In genomic region chr1:109241841-109242301, GRCh38 we compare ENCODE assay signal across 10 cellular contexts. TPM values are rescaled to one million over a fixed set of nuclear protein-coding genes. Genes with fewer than 3 reads are reported as not detected.
DNase-seq lines count a peak whose midpoint lies in the region; ATAC-seq and TF ChIP-seq lines count a peak whose summit lies in the region.
"Had no signal": no experiment of that assay in that cellular context is flagged by ENCODE, and none has a peak within 500 bp of the region (broad histone marks: within the 10 kb centered on the region; RNA-seq: fewer than 3 reads in every experiment).

No MANE protein-coding gene starts in this region.

- no peak for TF ChIP-seq CTCF in HFFc6 (IDR thresholded peaks at IDR 0.05)
- no peak for TF ChIP-seq CTCF in brain (conservative IDR thresholded peaks at IDR 0.05)

- H3K36me3 Mint-ChIP-seq in HFFc6 (ENCODE audit: low read depth): peaks cover 5% of the 10 kb centered on the region; the same call in 1 of the 2 replicates
- peaks cover 9% of the 10 kb centered on the region for H3K36me3 Mint-ChIP-seq in brain
- peaks cover 0 to 23% (median 0%) of the 10 kb centered on the region in 3 donors for H3K36me3 Mint-ChIP-seq in naive thymus-derived CD8-positive, alpha-beta T cell
- H3K36me3 Mint-ChIP-seq in activated T-cell treated with anti-CD3 and anti-CD28 coated beads, Interleukin-2, amount 50 U/mL, for 72 hours (ENCODE audit: insufficient read depth in 2 of 2): peaks cover 1 to 3% of the 10 kb centered on the region in 2 donors

- H3K27ac Mint-ChIP-seq in HFFc6: no peak overlapping the region
- H3K27ac Mint-ChIP-seq in brain: peak overlapping the region; percentile 64 to 96 (median 90)
- H3K27ac Mint-ChIP-seq in naive thymus-derived CD8-positive, alpha-beta T cell: peak overlapping the region in 9 of 10 donors; percentile 10 to 95 (median 60)
- no peak overlapping the region for H3K27ac Mint-ChIP-seq in activated T-cell treated with anti-CD3 and anti-CD28 coated beads, Interleukin-2, amount 50 U/mL, for 72 hours
- H3K27ac Mint-ChIP-seq: activated naive CD4-positive, alpha-beta T cell treated with anti-CD3 and anti-CD28 coated beads, Interleukin-2, amount 10 ng/mL, durations not matched to agents 7 days and 5 days had no signal

- H3K4me1 Mint-ChIP-seq in HFFc6 (ENCODE audit: low read depth) (peaks cover 30% of the 10 kb centered on the region), brain (peaks cover 56% of the 10 kb centered on the region)
- H3K4me1 Mint-ChIP-seq in naive thymus-derived CD8-positive, alpha-beta T cell: peaks cover 19 to 23% (median 22%) of the 10 kb centered on the region in 4 donors
- peaks cover 19% of the 10 kb centered on the region for H3K4me1 Mint-ChIP-seq in activated T-cell treated with anti-CD3 and anti-CD28 coated beads, Interleukin-2, amount 50 U/mL, for 72 hours (ENCODE audit: low read depth)

- H3K9me3 Mint-ChIP-seq in HFFc6 (no peaks in the 10 kb centered on the region), brain (no peaks in the 10 kb centered on the region)
- no peaks in the 10 kb centered on the region for H3K9me3 Mint-ChIP-seq in naive thymus-derived CD8-positive, alpha-beta T cell
- H3K9me3 Mint-ChIP-seq in activated T-cell treated with anti-CD3 and anti-CD28 coated beads, Interleukin-2, amount 50 U/mL, for 72 hours: no peaks in the 10 kb centered on the region
- H3K9me3 Mint-ChIP-seq: activated naive CD4-positive, alpha-beta T cell treated with anti-CD3 and anti-CD28 coated beads, Interleukin-2, amount 10 ng/mL, durations not matched to agents 7 days and 5 days had no signal

- H3K4me3 Mint-ChIP-seq in HFFc6 (peak overlapping the region; percentile 0; the same call in 1 of the 2 replicates), brain (peak overlapping the region in 3 of 5 experiments; percentile 2 to 66 (median 34))
- peak overlapping the region in 8 of 10 donors; percentile 2 to 60 (median 26) for H3K4me3 Mint-ChIP-seq in naive thymus-derived CD8-positive, alpha-beta T cell
- peak overlapping the region in 1 of 2 donors; percentile 35 for H3K4me3 Mint-ChIP-seq in activated T-cell treated with anti-CD3 and anti-CD28 coated beads, Interleukin-2, amount 50 U/mL, for 72 hours
- H3K4me3 Mint-ChIP-seq: activated naive CD4-positive, alpha-beta T cell treated with anti-CD3 and anti-CD28 coated beads, Interleukin-2, amount 10 ng/mL, durations not matched to agents 7 days and 5 days had no signal

- ATAC-seq in naive thymus-derived CD8-positive, alpha-beta T cell: no peak
- no peak for ATAC-seq in activated T-cell treated with anti-CD3 and anti-CD28 coated beads, Interleukin-2, amount 50 U/mL, for 72 hours (replicated peaks in 1 of 2)
- ATAC-seq in HG03135 (IDR thresholded peaks at IDR 0.05; ENCODE audit: unreplicated experiment): no peak

- DNase-seq in DMS 273 (lab: John Stamatoyannopoulos, UW; ENCODE audit: unreplicated experiment) (peak; percentile 90), HFFc6 (no peak), NCI-H1105 (lab: John Stamatoyannopoulos, UW) (no peak), NAMALWA (ENCODE audit: low spot score) (no peak)
- no peak for DNase-seq in naive thymus-derived CD8-positive, alpha-beta T cell
- DNase-seq in activated T-cell treated with anti-CD3 and anti-CD28 coated beads, Interleukin-2, amount 50 U/mL, for 72 hours: no peak
- DNase-seq: activated naive CD4-positive, alpha-beta T cell treated with anti-CD3 and anti-CD28 coated beads, Interleukin-2, amount 10 ng/mL, durations not matched to agents 7 days and 5 days; DMS79 had no signal

- POLR2A ChIA-PET in naive thymus-derived CD8-positive, alpha-beta T cell (lab: Charles Lee): interaction anchor here (0.6 to 0.7 kb wide), 2 partner anchors 115 to 1908 kb away, joined by 3 read pairs; no protein-coding TSS in a partner anchor

- H3K27me3 Mint-ChIP-seq in HFFc6 (ENCODE audit: insufficient read depth) (peaks cover 2% of the 10 kb centered on the region), brain (peaks cover 10% of the 10 kb centered on the region)
- peaks cover 0 to 12% (median 6%) of the 10 kb centered on the region in 5 donors for H3K27me3 Mint-ChIP-seq in naive thymus-derived CD8-positive, alpha-beta T cell
- peaks cover 35% of the 10 kb centered on the region for H3K27me3 Mint-ChIP-seq in activated T-cell treated with anti-CD3 and anti-CD28 coated beads, Interleukin-2, amount 50 U/mL, for 72 hours (ENCODE audit: low read depth)

RNA-seq across cellular contexts. Expression of gene CELSR2, which starts 7.5 kb away (rescaled TPM):
- total RNA-seq in HFFc6 (2021; fragmentation: NEBNext Ultra II Directional; extraction: Animal tissue kit (Norgen Biotek cat#: 25700)): 1 to 10 TPM; 1.2 to 1.7 (median 1.4) TPM
- polyA plus RNA-seq in brain (ENCODE audit: insufficient read depth, low read depth, low replicate concordance): 109 TPM
- total RNA-seq in naive thymus-derived CD8-positive, alpha-beta T cell: 1 to 10 TPM; 5.4 to 6.8 TPM
- under 1 TPM; 0.20 to 0.94 (median 0.30) TPM for polyA plus RNA-seq in naive thymus-derived CD8-positive, alpha-beta T cell
- 1 to 10 TPM; 2.5 to 3.1 TPM for total RNA-seq in activated T-cell treated with anti-CD3 and anti-CD28 coated beads, Interleukin-2, amount 50 U/mL, for 72 hours

RNA-seq across cellular contexts. Expression of gene SARS1, which starts 28.2 kb away (rescaled TPM):
- 100 to 1,000 TPM; 165 to 194 (median 176) TPM for total RNA-seq in HFFc6 (2021; fragmentation: NEBNext Ultra II Directional; extraction: Animal tissue kit (Norgen Biotek cat#: 25700))
- polyA plus RNA-seq in brain (ENCODE audit: insufficient read depth, low read depth, low replicate concordance): 402 TPM
- total RNA-seq in naive thymus-derived CD8-positive, alpha-beta T cell: 100 to 1,000 TPM; 205 to 211 TPM
- 100 to 1,000 TPM; 117 to 154 (median 127) TPM for polyA plus RNA-seq in naive thymus-derived CD8-positive, alpha-beta T cell
- 100 to 1,000 TPM; 413 to 456 TPM for total RNA-seq in activated T-cell treated with anti-CD3 and anti-CD28 coated beads, Interleukin-2, amount 50 U/mL, for 72 hours

RNA-seq across cellular contexts. Expression of gene PSRC1, which starts 41.1 kb away (rescaled TPM):
- 10 to 100 TPM; 17.0 to 33.1 (median 30.4) TPM for total RNA-seq in HFFc6 (2021; fragmentation: NEBNext Ultra II Directional; extraction: Animal tissue kit (Norgen Biotek cat#: 25700))
- polyA plus RNA-seq in brain (ENCODE audit: insufficient read depth, low read depth, low replicate concordance): 77.5 TPM
- under 1 TPM in 1 of 2 experiments, not detected in 1; 0.31 TPM for total RNA-seq in naive thymus-derived CD8-positive, alpha-beta T cell
- polyA plus RNA-seq in naive thymus-derived CD8-positive, alpha-beta T cell: under 1 TPM in 1 of 3 donors, not detected in 2; 0.89 TPM
- total RNA-seq in activated T-cell treated with anti-CD3 and anti-CD28 coated beads, Interleukin-2, amount 50 U/mL, for 72 hours: 10 to 100 TPM; 17.5 to 18.3 TPM

Comparison
In these comparisons a context has a peak if more than half of its experiments do, and no peak if none do; other contexts are left out.
1. H3K27ac Mint-ChIP-seq: peak in brain (5 of 5) and naive thymus-derived CD8-positive, alpha-beta T cell (9 of 10); none in HFFc6 (single experiment) and activated T-cell treated with anti-CD3 and anti-CD28 coated beads, Interleukin-2, amount 50 U/mL, for 72 hours (single experiment).
2. RNA of gene PSRC1, which starts 41.1 kb away (total RNA-seq): 17.0 to 33.1 TPM in HFFc6 and 17.5 to 18.3 TPM in activated T-cell treated with anti-CD3 and anti-CD28 coated beads, Interleukin-2, amount 50 U/mL, for 72 hours; 0.31 TPM in naive thymus-derived CD8-positive, alpha-beta T cell; every median in the first group is over 10 times any median in the second.